ENCODE assay signal across 10 cellular contexts in genomic region chr1:159005676-159006075, GRCh38. TPM values are rescaled to one million over a fixed set of nuclear protein-coding genes. Genes with fewer than 3 reads are reported as not detected.
DNase-seq lines count a peak whose midpoint lies in the region; ATAC-seq and TF ChIP-seq lines count a peak whose summit lies in the region.
"Had no signal": no experiment of that assay in that cellular context is flagged by ENCODE, and none has a peak within 500 bp of the region (broad histone marks: within the 10 kb centered on the region; RNA-seq: fewer than 3 reads in every experiment).

No MANE protein-coding gene starts in this region.

- peak overlapping the region; percentile 65; the same call in 1 of the 2 replicates for H2AFZ ChIP-seq in OCI-LY7 (ENCODE audit: low read length)

- H3K4me2 ChIP-seq in DOHH2 (ENCODE audit: low read length) (peak overlapping the region; percentile 63), OCI-LY7 (ENCODE audit: low read length) (peak overlapping the region; percentile 52)

- H3K4me1 ChIP-seq in DOHH2 (ENCODE audit: control insufficient read depth, low read length) (peaks cover 55% of the 10 kb centered on the region), OCI-LY7 (ENCODE audit: insufficient read depth, low read length, poor library complexity, severe bottlenecking) (peaks cover 58% of the 10 kb centered on the region), neutrophil (ENCODE audit: control insufficient read depth in 1 of 2, insufficient read depth in 1 of 2, low read depth in 1 of 2, low read length in 1 of 2) (peaks cover 43 to 49% of the 10 kb centered on the region in 2 experiments)

- H3K27ac ChIP-seq in DOHH2 (ENCODE audit: low read depth, low read length) (peak overlapping the region; percentile 25; the same call in 1 of the 2 replicates), OCI-LY7 (ENCODE audit: low read depth, low read length, poor library complexity, severe bottlenecking) (peak overlapping the region; percentile 8), neutrophil (peak overlapping the region; percentile 38)
- H3K27ac ChIP-seq: foreskin keratinocyte had no signal

- no peaks in the 10 kb centered on the region for H3K27me3 ChIP-seq in DOHH2 (ENCODE audit: control insufficient read depth, low read length)
- no peaks in the 10 kb centered on the region for H3K27me3 ChIP-seq in neutrophil
- H3K27me3 ChIP-seq: foreskin keratinocyte had no signal

- H3K9me2 ChIP-seq in DOHH2 (replicated peaks; ENCODE audit: control insufficient read depth, low read length) (no peaks in the 10 kb centered on the region), OCI-LY7 (ENCODE audit: insufficient read depth, low read length) (no peaks in the 10 kb centered on the region)

- ATAC-seq in HG03108 (IDR thresholded peaks at IDR 0.05; ENCODE audit: unreplicated experiment) (no peak), GM21423 (IDR thresholded peaks at IDR 0.05; ENCODE audit: unreplicated experiment) (no peak)
- ATAC-seq: foreskin keratinocyte had no signal

- H3K4me3 ChIP-seq in DOHH2 (ENCODE audit: low read length) (peak overlapping the region; percentile 50), OCI-LY7 (ENCODE audit: low read depth, low read length, poor library complexity, severe bottlenecking) (no peak overlapping the region), fibroblast of villous mesenchyme (ENCODE audit: low read depth, low read length) (no peak overlapping the region), neutrophil (ENCODE audit: low read depth in 1 of 2, low read length in 1 of 2) (no peak overlapping the region)

- TF ChIP-seq CTCF in DOHH2 (IDR thresholded peaks at IDR 0.05; ENCODE audit: low read depth, low read length, poor library complexity, severe bottlenecking), result no peak
- TF ChIP-seq CTCF in OCI-LY7 (conservative IDR thresholded peaks at IDR 0.05; ENCODE audit: low read length), result no peak; the same call in 1 of the 2 replicates
- no peak for TF ChIP-seq CTCF in fibroblast of villous mesenchyme (IDR thresholded peaks at IDR 0.05; ENCODE audit: insufficient read depth, low read depth, low read length)
- TF ChIP-seq CTCF in neutrophil (IDR thresholded peaks at IDR 0.05), result no peak

- no peaks in the 10 kb centered on the region for H4K20me1 ChIP-seq in DOHH2 (ENCODE audit: control insufficient read depth, insufficient read depth, low read depth, low read length)
- H4K20me1 ChIP-seq in OCI-LY7 (ENCODE audit: insufficient read depth, low read length), result no peaks in the 10 kb centered on the region

- H3K36me3 ChIP-seq in DOHH2 (ENCODE audit: control insufficient read depth, low read length) (peaks cover 9% of the 10 kb centered on the region), OCI-LY7 (ENCODE audit: insufficient read depth, low read length) (peaks cover 9% of the 10 kb centered on the region), neutrophil (no peaks in the 10 kb centered on the region)

- H3K9me3 ChIP-seq in DOHH2 (ENCODE audit: control insufficient read depth, insufficient read depth, low read length) (no peaks in the 10 kb centered on the region), OCI-LY7 (ENCODE audit: low read length) (no peaks in the 10 kb centered on the region), neutrophil (no peaks in the 10 kb centered on the region)

- BruUV-seq in OCI-LY7 (replicated peaks; lab: Mats Ljungman, UMichigan), result no TSS peak

- H3F3A ChIP-seq in DOHH2 (ENCODE audit: control insufficient read depth, insufficient read depth), result peaks cover 10% of the 10 kb centered on the region

- H3K79me2 ChIP-seq in DOHH2 (ENCODE audit: control insufficient read depth, low read length) (peaks cover 24% of the 10 kb centered on the region), OCI-LY7 (ENCODE audit: insufficient read depth, low read depth, low read length) (peaks cover 18% of the 10 kb centered on the region)

- POLR2A ChIA-PET in OCI-LY7 (lab: Charles Lee), result interaction anchor here (0.7 to 6.7 kb wide), 4 partner anchors 65 to 825 kb away, joined by 3 to 93 read pairs (median 4); partner anchors contain the start of genes AIM2 and CD1D

- CTCF ChIA-PET in OCI-LY7 (lab: Charles Lee; ENCODE audit: unreplicated experiment), result interaction anchor here (0.6 kb wide), 1 partner anchor 9 kb away, joined by 3 read pairs; no protein-coding TSS in a partner anchor

- intact Hi-C loops in OCI-LY7 (cut with micrococcal nuclease; ENCODE audit: unreplicated experiment), result loop anchor here (5.0 to 10.0 kb wide), 2 partner anchors 73 to 441 kb away; partner anchors contain the start of gene PYHIN1

- peak; percentile 47 for DNase-seq in OCI-LY7 (ENCODE audit: low spot score)
- DNase-seq in fibroblast of villous mesenchyme (ENCODE audit: low read depth), result peak; percentile 18
- DNase-seq in NCI-H345 treated with DMSO at 0.1 percent for 48 hours (lab: John Stamatoyannopoulos, UW; ENCODE audit: unreplicated experiment), result no peak
- no peak for DNase-seq in MV-4-11 (lab: John Stamatoyannopoulos, UW)
- DNase-seq: activated CD8-positive, alpha-beta memory T cell treated with anti-CD3 and anti-CD28 coated beads, Interleukin-2, amount 50 U/mL, for 4 hours had no signal

RNA-seq across cellular contexts. Expression of gene IFI16, which starts 4.0 kb away (rescaled TPM):
- 96.5 and 99.3 TPM in 2 replicates for total RNA-seq in OCI-LY7 (2014; rRNA removed; shearing (Covaris generic))
- total RNA-seq in OCI-LY7 (2022) (271 and 318 TPM in 2 replicates), fibroblast of villous mesenchyme (59.9 and 60.5 TPM in 2 replicates)

Comparison
In these comparisons a context has a peak if more than half of its experiments do, and no peak if none do; other contexts are left out.
1. DNase-seq: peak in OCI-LY7 (single experiment) and fibroblast of villous mesenchyme (single experiment); none in NCI-H345 treated with DMSO at 0.1 percent for 48 hours (single experiment) and MV-4-11 (single experiment).
2. Peak in every context shown above with its lines, with median percentiles within 50 percentile points of each other: H3K27ac ChIP-seq.